ENCODE assay signal across 1 cellular context in the genomic region with DNA sequence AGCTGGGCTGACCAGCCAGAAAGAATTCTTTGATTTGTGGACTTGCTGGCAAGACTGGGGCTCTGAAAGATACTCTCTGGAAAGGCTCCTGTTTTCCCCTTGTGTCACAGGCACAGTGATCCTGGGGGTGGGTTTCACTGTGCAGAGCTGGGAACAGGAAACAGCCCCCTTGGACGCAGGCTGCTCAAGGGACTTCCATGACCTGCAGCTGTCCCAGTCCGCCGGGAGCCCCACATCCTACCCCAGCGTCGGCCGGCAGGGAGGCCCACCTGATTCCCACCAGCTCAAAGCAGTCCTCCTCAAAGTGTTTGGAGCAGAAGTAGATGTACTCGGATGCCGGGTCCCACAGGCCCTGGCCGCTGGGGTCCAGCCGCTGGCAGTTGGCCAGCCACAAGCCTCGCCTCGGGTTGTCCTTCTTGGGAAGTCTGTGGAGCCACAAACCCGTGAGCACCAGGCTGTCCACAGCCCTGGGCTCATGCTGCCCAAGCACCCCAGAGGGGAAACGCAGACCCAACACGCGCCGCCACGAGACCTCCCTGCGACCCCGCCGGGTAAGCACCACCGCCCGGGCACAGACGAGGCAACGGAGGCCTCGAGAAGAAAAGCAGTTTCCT.
TF ChIP-seq lines count a peak whose summit lies in the region.

No MANE protein-coding gene starts in this region.

TF ChIP-seq in H1, 55 proteins besides CTCF, POLR2A, EP300 and RAD21:
- TF ChIP-seq GTF2F1 (IDR thresholded peaks at IDR 0.05; ENCODE audit: borderline replicate concordance, low read depth, low read length) (no peak), SP4 (IDR thresholded peaks at IDR 0.05; ENCODE audit: low read length) (no peak), POLR2AphosphoS5 (IDR thresholded peaks at IDR 0.05; ENCODE audit: low read depth, low read length) (peak; percentile 6; the same call in 1 of the 2 replicates)
